ENCODE assay signal across 20 cellular contexts in the genomic region with DNA sequence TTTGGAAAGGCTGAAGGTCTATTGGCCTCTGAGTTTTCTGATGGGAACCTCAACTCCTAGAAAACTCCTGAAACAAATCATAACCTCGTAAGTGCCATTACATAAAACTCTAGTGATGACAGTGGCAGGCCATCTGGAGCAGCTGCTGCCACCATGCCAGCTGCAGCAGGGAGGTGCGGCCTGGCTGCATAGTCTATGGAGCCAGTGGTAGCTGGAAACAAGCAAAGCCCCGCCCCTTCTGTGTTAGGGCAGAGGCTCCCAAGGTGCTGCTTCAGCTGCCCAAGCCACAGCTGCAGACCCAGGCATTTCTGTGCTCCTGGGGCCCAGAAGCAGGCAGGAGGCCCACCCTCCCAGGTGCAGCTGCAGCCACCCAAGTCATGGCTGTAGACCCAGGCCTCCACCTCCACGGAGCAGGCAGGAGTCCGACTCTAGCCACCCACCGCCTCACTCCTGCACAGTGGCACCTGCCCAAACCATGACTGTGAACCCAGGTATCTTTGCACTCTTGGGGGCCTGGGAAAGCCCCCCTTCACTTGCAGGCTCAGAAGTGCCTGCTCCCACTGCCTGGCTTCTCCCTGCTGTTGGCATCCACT.
A peak's percentile ranks its signal among the peaks of the same experiment; 100 is the strongest.
DNase-seq lines count a peak whose midpoint lies in the region; FAIRE-seq lines count a peak whose summit lies in the region.
"Had no signal": no experiment of that assay in that cellular context is flagged by ENCODE, and none has a peak within 500 bp of the region (broad histone marks: within the 10 kb centered on the region; RNA-seq: fewer than 3 reads in every experiment).

No MANE protein-coding gene starts in this region.

- peak overlapping the region; percentile 100 for H3K14ac ChIP-seq in neuronal stem cell (ENCODE audit: low read length)

- no peak overlapping the region for H4K91ac ChIP-seq in neuronal stem cell (ENCODE audit: low read depth, low read length, poor library complexity)

- no peak overlapping the region for H3K4me2 ChIP-seq in neuronal stem cell (ENCODE audit: insufficient read depth, low read length, poor library complexity, severe bottlenecking)
- H3K4me2 ChIP-seq: A549, BLaER1 had no signal

- H4K8ac ChIP-seq in neuronal stem cell (ENCODE audit: low read depth, low read length): no peak overlapping the region

- H3K79me1 ChIP-seq in neuronal stem cell (ENCODE audit: low read depth, low read length): no peaks in the 10 kb centered on the region

- H3K9me3 ChIP-seq in neuronal stem cell (replicated peaks in 1 of 2; ENCODE audit: control insufficient read depth in 2 of 2, insufficient read depth in 1 of 2, low read depth in 1 of 2, low read length in 2 of 2): peaks cover 12 to 17% of the 10 kb centered on the region in 2 donors

- H2AFZ ChIP-seq in neuronal stem cell (ENCODE audit: low read length): no peak overlapping the region

- no peak overlapping the region for H3K27ac ChIP-seq in neuronal stem cell (replicated peaks; ENCODE audit: low read length)
- H3K27ac ChIP-seq: A549, BLaER1 had no signal

- no peak overlapping the region for H2BK12ac ChIP-seq in neuronal stem cell (ENCODE audit: low read length)

- no peak overlapping the region for H3K9ac ChIP-seq in neuronal stem cell (ENCODE audit: low read depth, low read length, poor library complexity)
- H3K9ac ChIP-seq: BLaER1 had no signal

- no peak overlapping the region for H3K23ac ChIP-seq in neuronal stem cell (ENCODE audit: low read depth, low read length, poor library complexity)

- H3K36me3 ChIP-seq in neuronal stem cell (replicated peaks in 1 of 2; ENCODE audit: control insufficient read depth in 2 of 2, insufficient read depth in 2 of 2, low read length in 2 of 2): no peaks in the 10 kb centered on the region

- no peak for FAIRE-seq in urothelium cell line (lab: Jason Lieb, UNC)
- FAIRE-seq: A549, K562, RCC 7860 had no signal

- no CpG with 5 or more reads among the region's 6 CpGs for WGBS in neuronal stem cell (ENCODE audit: extremely low coverage in 2 of 2, insufficient read length in 2 of 2, insufficient replicate concordance in 1 of 2), 2 donors

- no peaks in the 10 kb centered on the region for H3K27me3 ChIP-seq in neuronal stem cell (ENCODE audit: control insufficient read depth in 3 of 3, insufficient read depth in 3 of 3, low read depth in 1 of 3, low read length in 3 of 3)
- H3K27me3 ChIP-seq: BLaER1 had no signal

- H3K4ac ChIP-seq in neuronal stem cell (ENCODE audit: low read length): no peak overlapping the region

- peak overlapping the region; percentile 28 for H2BK120ac ChIP-seq in neuronal stem cell (ENCODE audit: low read depth, low read length)

- H2BK15ac ChIP-seq in neuronal stem cell (ENCODE audit: low read length): no peak overlapping the region

- peak overlapping the region in 1 of 2 donors; percentile 9 for H3K4me3 ChIP-seq in neuronal stem cell (ENCODE audit: low read length in 2 of 2)
- H3K4me3 ChIP-seq: A549, BLaER1, K562 had no signal

- no peaks in the 10 kb centered on the region for H3K4me1 ChIP-seq in neuronal stem cell (ENCODE audit: control insufficient read depth in 2 of 2, insufficient read depth in 1 of 2, low read depth in 1 of 2, low read length in 2 of 2)
- H3K4me1 ChIP-seq: A549 had no signal

- H2BK5ac ChIP-seq in neuronal stem cell (ENCODE audit: low read length): no peak overlapping the region

- no peak overlapping the region for H2AK5ac ChIP-seq in neuronal stem cell (ENCODE audit: low read depth, low read length)

- DNase-seq in NCI-H748 (lab: John Stamatoyannopoulos, UW; ENCODE audit: unreplicated experiment) (peak; percentile 27), NCI-H748 treated with DMSO at 0.1 percent for 48 hours (lab: John Stamatoyannopoulos, UW) (no peak), NCI-H2171 (lab: John Stamatoyannopoulos, UW) (peak; percentile 1), SHP77 treated with DMSO at 0.1 percent for 48 hours (lab: John Stamatoyannopoulos, UW) (peak; percentile 87), neuronal stem cell (ENCODE audit: low spot score) (no peak), urothelium cell line (ENCODE audit: low spot score) (no peak), SW480 (ENCODE audit: low spot score) (no peak)
- no peak for DNase-seq in activated CD8-positive, alpha-beta memory T cell treated with anti-CD3 and anti-CD28 coated beads for 24 hours
- DNase-seq: Calu3; CD4-positive, alpha-beta memory T cell; DND-41; NCI-H1105; NCI-H1694; NCI-H2081 treated with DMSO at 0.1 percent for 48 hours; NK-92 treated with Interleukin-12 subunit alpha and Interleukin-12 subunit beta, amount 100 ng/mL, for 24 hours; Right ventricle myocardium superior had no signal

- no peak overlapping the region for H3K18ac ChIP-seq in neuronal stem cell (ENCODE audit: low read length)

Comparison
In these comparisons a context has a peak if more than half of its experiments do, and no peak if none do; other contexts are left out.
1. DNase-seq: peak in NCI-H748 (single experiment), NCI-H2171 (single experiment) and SHP77 treated with DMSO at 0.1 percent for 48 hours (single experiment); none in NCI-H748 treated with DMSO at 0.1 percent for 48 hours (single experiment), neuronal stem cell (single experiment), urothelium cell line (single experiment), SW480 (single experiment) and activated CD8-positive, alpha-beta memory T cell treated with anti-CD3 and anti-CD28 coated beads for 24 hours (single experiment).